In genomic region chr4:152117501-152117900, GRCh38 we compare ENCODE assay signal across 13 cellular contexts.
A peak's percentile ranks its signal among the peaks of the same experiment; 100 is the strongest.
DNase-seq lines count a peak whose midpoint lies in the region; ATAC-seq and TF ChIP-seq lines count a peak whose summit lies in the region.
"Had no signal": no experiment of that assay in that cellular context is flagged by ENCODE, and none has a peak within 500 bp of the region (broad histone marks: within the 10 kb centered on the region; RNA-seq: fewer than 3 reads in every experiment).

No MANE protein-coding gene starts in this region.

- H3K36me3 Mint-ChIP-seq in activated CD4-positive, alpha-beta T cell treated with anti-CD3 and anti-CD28 coated beads, Interleukin-2, amount 10 ng/mL, durations not matched to agents 7 days and 5 days (ENCODE audit: low read depth): peaks cover 29% of the 10 kb centered on the region
- no peaks in the 10 kb centered on the region for H3K36me3 Mint-ChIP-seq in CD4-positive, alpha-beta T cell (ENCODE audit: low read depth)
- no peaks in the 10 kb centered on the region for H3K36me3 Mint-ChIP-seq in activated T-helper 17 cell treated with anti-CD3 and anti-CD28 coated beads, Interleukin-2, amount 50 U/mL, for 72 hours (ENCODE audit: low read depth)

- H3K27me3 ChIP-seq in CD4-positive, alpha-beta T cell (ENCODE audit: control insufficient read depth, insufficient read depth, low read length): no peaks in the 10 kb centered on the region

- H3K27me3 Mint-ChIP-seq in activated CD4-positive, alpha-beta T cell treated with anti-CD3 and anti-CD28 coated beads, Interleukin-2, amount 10 ng/mL, durations not matched to agents 7 days and 5 days: no peaks in the 10 kb centered on the region
- no peaks in the 10 kb centered on the region for H3K27me3 Mint-ChIP-seq in CD4-positive, alpha-beta T cell
- H3K27me3 Mint-ChIP-seq in activated T-helper 17 cell treated with anti-CD3 and anti-CD28 coated beads, Interleukin-2, amount 50 U/mL, for 72 hours: no peaks in the 10 kb centered on the region

- no peak for ATAC-seq in CD4-positive, alpha-beta T cell (ENCODE audit: poor library complexity)
- ATAC-seq in activated T-helper 17 cell treated with anti-CD3 and anti-CD28 coated beads, Interleukin-2, amount 50 U/mL, for 72 hours (replicated peaks): no peak
- ATAC-seq in GM19397 (IDR thresholded peaks at IDR 0.05; ENCODE audit: unreplicated experiment): no peak
- ATAC-seq: PC-3 had no signal

- CTCF ChIA-PET in activated CD4-positive, alpha-beta T cell treated with anti-CD3 and anti-CD28 coated beads, Interleukin-2, amount 10 ng/mL, durations not matched to agents 7 days and 5 days (lab: Charles Lee): interaction anchor here (5.4 kb wide), 1 partner anchor 16 kb away, joined by 31 read pairs; no protein-coding TSS in a partner anchor
- CTCF ChIA-PET in CD4-positive, alpha-beta T cell (lab: Charles Lee): no interaction called here

- H3K9me3 ChIP-seq in CD4-positive, alpha-beta T cell (ENCODE audit: control insufficient read depth, low read length): peaks cover 7% of the 10 kb centered on the region

- peaks cover 43% of the 10 kb centered on the region for H3K4me1 Mint-ChIP-seq in activated CD4-positive, alpha-beta T cell treated with anti-CD3 and anti-CD28 coated beads, Interleukin-2, amount 10 ng/mL, durations not matched to agents 7 days and 5 days
- H3K4me1 Mint-ChIP-seq in CD4-positive, alpha-beta T cell (ENCODE audit: low read depth): peaks cover 62% of the 10 kb centered on the region
- peaks cover 43% of the 10 kb centered on the region for H3K4me1 Mint-ChIP-seq in activated T-helper 17 cell treated with anti-CD3 and anti-CD28 coated beads, Interleukin-2, amount 50 U/mL, for 72 hours

- H3K27ac Mint-ChIP-seq in activated CD4-positive, alpha-beta T cell treated with anti-CD3 and anti-CD28 coated beads, Interleukin-2, amount 10 ng/mL, durations not matched to agents 7 days and 5 days: peak overlapping the region; percentile 7
- H3K27ac Mint-ChIP-seq in CD4-positive, alpha-beta T cell: peak overlapping the region; percentile 93
- H3K27ac Mint-ChIP-seq in activated T-helper 17 cell treated with anti-CD3 and anti-CD28 coated beads, Interleukin-2, amount 50 U/mL, for 72 hours: peak overlapping the region; percentile 90

- intact Hi-C loops in CD4-positive, alpha-beta T cell (cut with DNase I, micrococcal nuclease): loop anchor here in 1 of 2 experiments (5.0 kb wide), 1 partner anchor 50 kb away; no protein-coding TSS in a partner anchor

- H3K9me3 Mint-ChIP-seq in activated CD4-positive, alpha-beta T cell treated with anti-CD3 and anti-CD28 coated beads, Interleukin-2, amount 10 ng/mL, durations not matched to agents 7 days and 5 days: peaks cover 31% of the 10 kb centered on the region
- H3K9me3 Mint-ChIP-seq in CD4-positive, alpha-beta T cell: no peaks in the 10 kb centered on the region
- peaks cover 7% of the 10 kb centered on the region for H3K9me3 Mint-ChIP-seq in activated T-helper 17 cell treated with anti-CD3 and anti-CD28 coated beads, Interleukin-2, amount 50 U/mL, for 72 hours

- POLR2A ChIA-PET in activated CD4-positive, alpha-beta T cell treated with anti-CD3 and anti-CD28 coated beads, Interleukin-2, amount 10 ng/mL, durations not matched to agents 7 days and 5 days (lab: Charles Lee): no interaction called here
- POLR2A ChIA-PET in CD4-positive, alpha-beta T cell (lab: Charles Lee): no interaction called here

- TF ChIP-seq CTCF in CD4-positive, alpha-beta T cell (IDR thresholded peaks at IDR 0.05): no peak

- no peak for DNase-seq in activated CD4-positive, alpha-beta T cell treated with anti-CD3 and anti-CD28 coated beads, Interleukin-2, amount 10 ng/mL, durations not matched to agents 7 days and 5 days
- DNase-seq in activated CD4-positive, alpha-beta T cell treated with anti-CD3 and anti-CD28 coated beads, Interleukin-2, amount 50 U/mL, for 1 hour: no peak
- DNase-seq in CD4-positive, alpha-beta T cell: no peak
- DNase-seq in left kidney (ENCODE audit: low read depth, low spot score) (peak; percentile 66), COLO668 (lab: John Stamatoyannopoulos, UW; ENCODE audit: unreplicated experiment) (no peak), RKO (ENCODE audit: low spot score) (no peak)
- DNase-seq: GOT3; NCI-H1436; NCI-H2029 treated with DMSO at 0.1 percent for 48 hours; NK-92 treated with Interleukin-12 subunit alpha and Interleukin-12 subunit beta, amount 100 ng/mL, for 24 hours had no signal

- no peak overlapping the region for H3K27ac ChIP-seq in CD4-positive, alpha-beta T cell (ENCODE audit: low read depth, low read length)

- no peak overlapping the region for H3K4me3 Mint-ChIP-seq in activated CD4-positive, alpha-beta T cell treated with anti-CD3 and anti-CD28 coated beads, Interleukin-2, amount 10 ng/mL, durations not matched to agents 7 days and 5 days
- no peak overlapping the region for H3K4me3 Mint-ChIP-seq in CD4-positive, alpha-beta T cell
- H3K4me3 Mint-ChIP-seq in activated T-helper 17 cell treated with anti-CD3 and anti-CD28 coated beads, Interleukin-2, amount 50 U/mL, for 72 hours: no peak overlapping the region

Comparison
In these comparisons a context has a peak if more than half of its experiments do, and no peak if none do; other contexts are left out.
1. H3K27ac Mint-ChIP-seq: peak in every context shown above with its lines; median percentile 93 in CD4-positive, alpha-beta T cell; 90 in activated T-helper 17 cell treated with anti-CD3 and anti-CD28 coated beads, Interleukin-2, amount 50 U/mL, for 72 hours; 7 in activated CD4-positive, alpha-beta T cell treated with anti-CD3 and anti-CD28 coated beads, Interleukin-2, amount 10 ng/mL, durations not matched to agents 7 days and 5 days.